10 cellular contexts compared by ENCODE assay signal in the genomic region with DNA sequence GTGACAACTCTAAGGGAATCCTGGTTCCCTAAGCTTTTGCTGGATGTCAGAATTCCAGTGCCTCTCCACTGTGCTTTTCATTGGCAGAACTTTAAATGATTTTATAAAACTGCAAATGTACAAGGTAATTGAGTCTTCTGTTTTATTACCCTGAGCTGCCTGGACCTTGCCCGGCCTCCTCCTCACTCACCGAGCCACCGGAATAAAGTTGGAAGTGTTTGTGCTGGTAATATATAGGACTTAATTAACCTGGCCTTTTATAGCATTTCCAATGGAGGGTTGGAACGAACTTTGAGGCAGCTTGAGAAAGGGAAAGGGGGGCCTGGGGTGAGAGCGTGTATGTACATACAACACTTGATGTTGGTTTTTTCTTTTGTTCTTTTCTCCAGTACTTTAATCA. TPM values are rescaled to one million over a fixed set of nuclear protein-coding genes. Genes with fewer than 3 reads are reported as not detected.
"Had no signal": no experiment of that assay in that cellular context is flagged by ENCODE, and none has a peak within 500 bp of the region (broad histone marks: within the 10 kb centered on the region; RNA-seq: fewer than 3 reads in every experiment).

No MANE protein-coding gene starts in this region.

- H3K27ac ChIP-seq: lower lobe of right lung, neutrophil, upper lobe of left lung had no signal

- H3K4me3 ChIP-seq: lower lobe of right lung, smooth muscle cell, upper lobe of left lung had no signal

- H3K9me3 Mint-ChIP-seq: stimulated activated memory B cell treated with anti-CD40 and anti-IgM and Interleukin-4, amounts not matched to agents 10 μg/mL and 1 μg/mL and 100 μg/mL, for 72 hours had no signal

- H3K27me3 ChIP-seq: neutrophil, upper lobe of left lung had no signal

- H3K4me3 Mint-ChIP-seq: naive thymus-derived CD8-positive, alpha-beta T cell; stimulated activated memory B cell treated with anti-CD40 and anti-IgM and Interleukin-4, amounts not matched to agents 10 μg/mL and 1 μg/mL and 100 μg/mL, for 72 hours had no signal

- H3K9me3 ChIP-seq: neutrophil had no signal

- DNase-seq: effector memory CD4-positive, alpha-beta T cell; hippocampal formation; lower lobe of right lung; naive thymus-derived CD8-positive, alpha-beta T cell; T-helper 2 cell; upper lobe of left lung had no signal

- H3K27ac Mint-ChIP-seq: activated naive CD4-positive, alpha-beta T cell treated with anti-CD3 and anti-CD28 coated beads, Interleukin-2, amount 50 U/mL, for 72 hours; naive thymus-derived CD8-positive, alpha-beta T cell; stimulated activated memory B cell treated with anti-CD40 and anti-IgM and Interleukin-4, amounts not matched to agents 10 μg/mL and 1 μg/mL and 100 μg/mL, for 72 hours had no signal

- H3K36me3 Mint-ChIP-seq: activated naive CD4-positive, alpha-beta T cell treated with anti-CD3 and anti-CD28 coated beads, Interleukin-2, amount 50 U/mL, for 72 hours; stimulated activated memory B cell treated with anti-CD40 and anti-IgM and Interleukin-4, amounts not matched to agents 10 μg/mL and 1 μg/mL and 100 μg/mL, for 72 hours had no signal

- H3K4me1 Mint-ChIP-seq: naive thymus-derived CD8-positive, alpha-beta T cell; stimulated activated memory B cell treated with anti-CD40 and anti-IgM and Interleukin-4, amounts not matched to agents 10 μg/mL and 1 μg/mL and 100 μg/mL, for 72 hours had no signal

- H3K36me3 ChIP-seq: lower lobe of right lung, neutrophil, upper lobe of left lung had no signal

- H3K4me2 ChIP-seq: smooth muscle cell had no signal

- H3K4me1 ChIP-seq: lower lobe of right lung had no signal

RNA-seq across cellular contexts. Expression of a gene that starts 43.4 kb away (rescaled TPM):
- polyA plus RNA-seq: naive thymus-derived CD8-positive, alpha-beta T cell had no signal
